Comparison of ENCODE assay signal across 2 cellular contexts in genomic region chr1:36584874-36585759, GRCh38.
TF ChIP-seq lines count a peak whose summit lies in the region.

No MANE protein-coding gene starts in this region.

TF ChIP-seq in HepG2, 621 proteins besides CTCF, POLR2A, EP300 and RAD21:
- TF ChIP-seq ZNF768 (CRISPR knock-in tag; IDR thresholded peaks at IDR 0.05) (peak; percentile 36; the same call in 1 of the 2 replicates), ZNF710 (CRISPR knock-in tag; IDR thresholded peaks at IDR 0.05; ENCODE audit: borderline replicate concordance) (no peak), ZNF629 (CRISPR knock-in tag; conservative IDR thresholded peaks at IDR 0.05) (0 out of 2 replicates have a peak, but pooled peaks have one; percentile 44)

TF ChIP-seq in H1, 55 proteins besides CTCF, POLR2A, EP300 and RAD21:
- TF ChIP-seq KDM1A (IDR thresholded peaks at IDR 0.05; ENCODE audit: borderline replicate concordance, low read length) (peak; percentile 84; the same call in 1 of the 2 replicates), SAP30 (IDR thresholded peaks at IDR 0.05; ENCODE audit: insufficient read depth, insufficient replicate concordance, low read length) (no peak)
